Comparison of ENCODE assay signal across 8 cellular contexts in the genomic region with DNA sequence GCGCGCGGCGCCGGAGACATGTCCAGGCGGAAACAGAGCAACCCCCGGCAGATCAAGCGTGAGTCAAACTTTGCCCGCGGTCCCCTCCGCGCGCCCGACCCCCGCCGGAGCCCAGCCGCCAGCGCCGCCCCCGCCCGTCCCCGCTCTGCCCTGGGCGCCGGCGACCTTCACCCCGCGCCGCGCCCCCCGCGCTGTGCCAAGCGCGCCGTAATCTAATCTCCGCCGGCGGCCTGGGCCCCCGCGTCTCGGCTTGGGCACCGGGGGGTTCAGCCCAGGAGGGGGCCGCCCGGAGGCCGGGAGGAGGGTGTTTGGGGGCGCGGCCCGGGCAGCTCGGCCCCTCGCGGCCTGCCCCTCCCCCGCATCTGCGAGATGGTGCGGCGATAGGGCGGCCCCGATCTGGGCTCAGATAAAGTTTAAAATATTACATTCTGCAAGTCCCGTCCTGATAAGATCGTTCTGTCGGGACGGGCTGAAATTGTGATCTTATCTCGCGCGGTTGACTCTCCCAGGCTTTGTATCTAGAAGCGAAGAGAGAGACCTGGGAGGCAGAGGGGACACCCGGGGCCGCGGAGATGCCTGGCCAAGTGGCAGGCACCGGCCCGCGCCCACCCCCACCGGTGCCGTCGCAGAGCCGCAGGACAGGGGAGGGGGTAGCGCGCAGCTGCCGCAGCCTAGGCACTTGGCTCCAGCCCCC. TPM values are rescaled to one million over a fixed set of nuclear protein-coding genes. Genes with fewer than 3 reads are reported as not detected.
DNase-seq lines count a peak whose midpoint lies in the region; ATAC-seq and TF ChIP-seq lines count a peak whose summit lies in the region.

No MANE protein-coding gene starts in this region.

- H3K36me3 ChIP-seq in OCI-LY3 (replicated peaks; ENCODE audit: low read depth, low read length) (no peaks in the 10 kb centered on the region), mucosa of stomach (ENCODE audit: control insufficient read depth, insufficient read depth, low read length) (no peaks in the 10 kb centered on the region), vagina (no peaks in the 10 kb centered on the region)

- no peak for TF ChIP-seq CTCF in GM12864 (IDR thresholded peaks at IDR 0.05; ENCODE audit: low read depth, low read length, missing control alignments)
- no peak for TF ChIP-seq CTCF in OCI-LY3 (IDR thresholded peaks at IDR 0.05; ENCODE audit: low read depth, low read length)
- no peak for TF ChIP-seq CTCF in cardiac fibroblast (IDR thresholded peaks at IDR 0.05; ENCODE audit: low read depth, low read length)
- no peak for TF ChIP-seq CTCF in vagina (IDR thresholded peaks at IDR 0.05)

- H3K27ac ChIP-seq in OCI-LY3 (ENCODE audit: low read length), result peak overlapping the region; percentile 78
- peak overlapping the region; percentile 65 for H3K27ac ChIP-seq in vagina

- H3K4me1 ChIP-seq in OCI-LY3 (ENCODE audit: low read length), result peaks cover 34% of the 10 kb centered on the region
- peaks cover 49% of the 10 kb centered on the region for H3K4me1 ChIP-seq in mucosa of stomach (ENCODE audit: control insufficient read depth, insufficient read depth, low read length)
- H3K4me1 ChIP-seq in vagina, result peaks cover 31% of the 10 kb centered on the region

- no peak for TF ChIP-seq POLR2A in vagina (IDR thresholded peaks at IDR 0.05)

- H3K4me3 ChIP-seq in GM12864 (ENCODE audit: low read depth, low read length), result peak overlapping the region; percentile 53
- peak overlapping the region; percentile 98 for H3K4me3 ChIP-seq in OCI-LY3 (ENCODE audit: low read length)
- peak overlapping the region; percentile 55 to 56 for H3K4me3 ChIP-seq in cardiac fibroblast (replicated peaks in 1 of 2; ENCODE audit: low read depth in 2 of 2, low read length in 2 of 2)
- peak overlapping the region; percentile 63 for H3K4me3 ChIP-seq in mucosa of stomach (ENCODE audit: low read length)
- H3K4me3 ChIP-seq in vagina, result peak overlapping the region; percentile 57 to 80

- H3K27me3 ChIP-seq in OCI-LY3 (ENCODE audit: low read depth, low read length) (peaks cover 3% of the 10 kb centered on the region; the same call in 1 of the 2 replicates), mucosa of stomach (ENCODE audit: control insufficient read depth, insufficient read depth, low read length) (peaks cover 8% of the 10 kb centered on the region), vagina (no peaks in the 10 kb centered on the region)

- H3K9me3 ChIP-seq in OCI-LY3 (ENCODE audit: insufficient read depth, low read length) (no peaks in the 10 kb centered on the region), mucosa of stomach (ENCODE audit: control insufficient read depth, low read length) (no peaks in the 10 kb centered on the region), vagina (no peaks in the 10 kb centered on the region)

- no peak overlapping the region for H2AFZ ChIP-seq in OCI-LY3 (ENCODE audit: low read depth, low read length)

- peaks cover 28% of the 10 kb centered on the region for H4K20me1 ChIP-seq in OCI-LY3 (ENCODE audit: insufficient read depth, low read length)

- intact Hi-C loops in vagina (cut with DNase I), result no loop called here

- ATAC-seq in GM21576 (IDR thresholded peaks at IDR 0.05; ENCODE audit: unreplicated experiment), result no peak

- H3K79me2 ChIP-seq in OCI-LY3 (ENCODE audit: low read length), result peaks cover 50% of the 10 kb centered on the region

- H3K9ac ChIP-seq in OCI-LY3 (ENCODE audit: low read length) (peak overlapping the region; percentile 88), mucosa of stomach (ENCODE audit: low read length) (peak overlapping the region; percentile 74)

- no peak for DNase-seq in GM12864 (ENCODE audit: low read depth)
- DNase-seq in cardiac fibroblast (ENCODE audit: low read depth in 2 of 2), result no peak
- no peak for DNase-seq in vagina (ENCODE audit: extremely low spot score in 2 of 2)
- no peak for DNase-seq in NCI-H1105 (lab: John Stamatoyannopoulos, UW)
- no peak for DNase-seq in Ammon's horn (ENCODE audit: low spot score)

- peak overlapping the region; percentile 91 for H3K4me2 ChIP-seq in OCI-LY3 (ENCODE audit: low read length)

RNA-seq across cellular contexts. Expression of gene ZFPM1, which starts 0.7 kb away (rescaled TPM):
- 1.7 TPM for total RNA-seq in vagina
